14 cellular contexts compared by ENCODE assay signal in genomic region chr3:149270180-149270579, GRCh38. TPM values are rescaled to one million over a fixed set of nuclear protein-coding genes. Genes with fewer than 3 reads are reported as not detected.
"Had no signal": no experiment of that assay in that cellular context is flagged by ENCODE, and none has a peak within 500 bp of the region (broad histone marks: within the 10 kb centered on the region; RNA-seq: fewer than 3 reads in every experiment).

No MANE protein-coding gene starts in this region.

- H3K27me3 Mint-ChIP-seq: stimulated activated memory B cell treated with anti-CD40 and anti-IgM and Interleukin-4, amounts not matched to agents 10 μg/mL and 1 μg/mL and 100 μg/mL, for 72 hours had no signal

- H3K27ac ChIP-seq: colonic mucosa, transverse colon had no signal

- H3K27ac Mint-ChIP-seq: activated CD4-positive, alpha-beta memory T cell treated with anti-CD3 and anti-CD28 coated beads, Interleukin-2, amount 10 ng/mL, durations not matched to agents 7 days and 5 days; naive thymus-derived CD4-positive, alpha-beta T cell had no signal

- H3K4me1 ChIP-seq: colonic mucosa had no signal

- H3K9me3 Mint-ChIP-seq: activated CD4-positive, alpha-beta memory T cell treated with anti-CD3 and anti-CD28 coated beads, Interleukin-2, amount 10 ng/mL, durations not matched to agents 7 days and 5 days; naive thymus-derived CD4-positive, alpha-beta T cell; stimulated activated memory B cell treated with anti-CD40 and anti-IgM and Interleukin-4, amounts not matched to agents 10 μg/mL and 1 μg/mL and 100 μg/mL, for 72 hours had no signal

- H3K36me3 ChIP-seq: colonic mucosa, transverse colon had no signal

- H3K27me3 ChIP-seq: colonic mucosa, transverse colon had no signal

- ATAC-seq: naive thymus-derived CD4-positive, alpha-beta T cell; stimulated activated memory B cell treated with anti-CD40 and anti-IgM and Interleukin-4, amounts not matched to agents 10 μg/mL and 1 μg/mL and 100 μg/mL, for 72 hours had no signal

- H3K4me3 ChIP-seq: colonic mucosa, lung, transverse colon had no signal

- DNase-seq: activated CD4-positive, alpha-beta memory T cell treated with anti-CD3 and anti-CD28 coated beads, Interleukin-2, amount 10 ng/mL, durations not matched to agents 7 days and 5 days; activated CD4-positive, alpha-beta T cell treated with anti-CD3 and anti-CD28 coated beads for 1 hour; activated CD8-positive, alpha-beta memory T cell treated with anti-CD3 and anti-CD28 coated beads, Interleukin-2, amount 50 U/mL, for 4 hours; activated naive CD4-positive, alpha-beta T cell; colonic mucosa; effector CD4-positive, alpha-beta T cell; hypothalamus; naive thymus-derived CD4-positive, alpha-beta T cell; posterior cingulate gyrus; T-helper 9 cell; transverse colon had no signal

- H3K36me3 Mint-ChIP-seq: naive thymus-derived CD4-positive, alpha-beta T cell; stimulated activated memory B cell treated with anti-CD40 and anti-IgM and Interleukin-4, amounts not matched to agents 10 μg/mL and 1 μg/mL and 100 μg/mL, for 72 hours had no signal

- H3K4me3 Mint-ChIP-seq: activated CD4-positive, alpha-beta memory T cell treated with anti-CD3 and anti-CD28 coated beads, Interleukin-2, amount 10 ng/mL, durations not matched to agents 7 days and 5 days; naive thymus-derived CD4-positive, alpha-beta T cell; stimulated activated memory B cell treated with anti-CD40 and anti-IgM and Interleukin-4, amounts not matched to agents 10 μg/mL and 1 μg/mL and 100 μg/mL, for 72 hours had no signal

- H3K9me3 ChIP-seq: colonic mucosa, transverse colon had no signal

- H3K4me1 Mint-ChIP-seq: activated CD4-positive, alpha-beta memory T cell treated with anti-CD3 and anti-CD28 coated beads, Interleukin-2, amount 10 ng/mL, durations not matched to agents 7 days and 5 days; naive thymus-derived CD4-positive, alpha-beta T cell had no signal

RNA-seq across cellular contexts. Expression of gene CP, which starts 48.6 kb away (rescaled TPM):
- total RNA-seq: activated CD4-positive, alpha-beta memory T cell treated with anti-CD3 and anti-CD28 coated beads, Interleukin-2, amount 10 ng/mL, durations not matched to agents 7 days and 5 days; fibroblast of villous mesenchyme had no signal
